Comparison of ENCODE assay signal across 26 cellular contexts in genomic region chr7:1099637-1100036, GRCh38. TPM values are rescaled to one million over a fixed set of nuclear protein-coding genes. Genes with fewer than 3 reads are reported as not detected.
DNase-seq lines count a peak whose midpoint lies in the region; ATAC-seq and TF ChIP-seq lines count a peak whose summit lies in the region.
"Had no signal": no experiment of that assay in that cellular context is flagged by ENCODE, and none has a peak within 500 bp of the region (broad histone marks: within the 10 kb centered on the region; RNA-seq: fewer than 3 reads in every experiment).

No MANE protein-coding gene starts in this region.

- H3K27ac Mint-ChIP-seq in WTC11 = peak overlapping the region; percentile 68; the same call in 1 of the 2 replicates
- no peak overlapping the region for H3K27ac Mint-ChIP-seq in stimulated activated naive CD8-positive, alpha-beta T cell treated with anti-CD3 and anti-CD28 coated beads, Interleukin-15, amount 100 ng/mL, for 72 hours
- H3K27ac Mint-ChIP-seq: CD8-positive, alpha-beta T cell; GM23338; HFFc6 had no signal

- no peaks in the 10 kb centered on the region for H3K9me3 ChIP-seq in mucosa of descending colon
- H3K9me3 ChIP-seq in stomach = no peaks in the 10 kb centered on the region
- H3K9me3 ChIP-seq: A549, HAP-1, Peyer's patch, SK-N-SH had no signal

- intact Hi-C loops in mucosa of descending colon (cut with DNase I, micrococcal nuclease) = no loop called here
- intact Hi-C loops in stomach (cut with DNase I; ENCODE audit: low total_unique reads) = no loop called here

- no peak for TF ChIP-seq EP300 in stomach (IDR thresholded peaks at IDR 0.05)

- no peaks in the 10 kb centered on the region for H3K27me3 Mint-ChIP-seq in WTC11 (ENCODE audit: low read depth)
- H3K27me3 Mint-ChIP-seq in stimulated activated naive CD8-positive, alpha-beta T cell treated with anti-CD3 and anti-CD28 coated beads, Interleukin-15, amount 100 ng/mL, for 72 hours = no peaks in the 10 kb centered on the region

- peak overlapping the region in 3 of 5 donors; percentile 7 to 79 (median 29) for H3K27ac ChIP-seq in stomach
- H3K27ac ChIP-seq: A549, C4-2B, Peyer's patch had no signal

- CTCF ChIA-PET in WTC11 (lab: Charles Lee) = interaction anchor here (1.0 to 1.5 kb wide), 3 partner anchors 23 to 106 kb away, joined by 3 to 7 read pairs (median 4); no protein-coding TSS in a partner anchor

- no peaks in the 10 kb centered on the region for H3K4me1 ChIP-seq in mucosa of descending colon (ENCODE audit: low read depth)
- peaks cover 58 to 76% (median 67%) of the 10 kb centered on the region in 4 donors for H3K4me1 ChIP-seq in stomach
- H3K4me1 ChIP-seq: A549, HAP-1, Peyer's patch had no signal

- TF ChIP-seq CTCF in GM06990 (IDR thresholded peaks at IDR 0.05; ENCODE audit: insufficient read depth, low read length, poor library complexity, severe bottlenecking) (no peak), WTC11 (IDR thresholded peaks at IDR 0.05) (no peak), mucosa of descending colon (IDR thresholded peaks at IDR 0.05) (no peak), stomach (IDR thresholded peaks at IDR 0.05) (no peak)

- no peak overlapping the region for H3K4me3 Mint-ChIP-seq in WTC11
- H3K4me3 Mint-ChIP-seq in stimulated activated naive CD8-positive, alpha-beta T cell treated with anti-CD3 and anti-CD28 coated beads, Interleukin-15, amount 100 ng/mL, for 72 hours = no peak overlapping the region
- H3K4me3 Mint-ChIP-seq: CD8-positive, alpha-beta T cell; GM23338; HFFc6 had no signal

- H3K36me3 Mint-ChIP-seq in WTC11 = peaks cover 16% of the 10 kb centered on the region

- ATAC-seq in WTC11 (no peak), mucosa of descending colon (peak; percentile 21)
- ATAC-seq in stimulated activated naive CD8-positive, alpha-beta T cell treated with anti-CD3 and anti-CD28 coated beads, Interleukin-15, amount 100 ng/mL, for 72 hours = no peak
- ATAC-seq: CD8-positive, alpha-beta T cell; GM23338 had no signal

- H3K27me3 ChIP-seq in GM06990 (replicated peaks; ENCODE audit: control insufficient read depth, insufficient read depth, low read length) (no peaks in the 10 kb centered on the region), stomach (no peaks in the 10 kb centered on the region)
- H3K27me3 ChIP-seq: Peyer's patch had no signal

- no peak for TF ChIP-seq POLR2A in stomach (IDR thresholded peaks at IDR 0.05)

- no peaks in the 10 kb centered on the region for H3K4me1 Mint-ChIP-seq in WTC11
- H3K4me1 Mint-ChIP-seq in stimulated activated naive CD8-positive, alpha-beta T cell treated with anti-CD3 and anti-CD28 coated beads, Interleukin-15, amount 100 ng/mL, for 72 hours = peaks cover 24% of the 10 kb centered on the region
- H3K4me1 Mint-ChIP-seq: GM23338 had no signal

- peaks cover 8% of the 10 kb centered on the region for H3K9me3 Mint-ChIP-seq in WTC11
- H3K9me3 Mint-ChIP-seq in stimulated activated naive CD8-positive, alpha-beta T cell treated with anti-CD3 and anti-CD28 coated beads, Interleukin-15, amount 100 ng/mL, for 72 hours = peaks cover 0 to 7% of the 10 kb centered on the region in 2 donors
- H3K9me3 Mint-ChIP-seq: CD8-positive, alpha-beta T cell; HFFc6 had no signal

- POLR2A ChIA-PET in WTC11 (lab: Charles Lee) = no interaction called here

- H3K4me3 ChIP-seq in GM06990 (replicated peaks; ENCODE audit: low read depth, low read length) = peak overlapping the region; percentile 67
- H3K4me3 ChIP-seq in mucosa of descending colon = no peak overlapping the region
- no peak overlapping the region for H3K4me3 ChIP-seq in stomach
- H3K4me3 ChIP-seq: A549, GM23338, HAP-1, Peyer's patch had no signal

- DNase-seq in GM06990 (ENCODE audit: extremely low read depth, insufficient read length) (no peak), WTC11 (ENCODE audit: low spot score) (no peak), mucosa of descending colon (peak in 1 of 3 donors; percentile 39), stomach (no peak), COR-L47 (lab: John Stamatoyannopoulos, UW) (no peak), hypothalamus (lab: John Stamatoyannopoulos, UW) (no peak), NCI-H82 treated with DMSO at 0.1 percent for 48 hours (lab: John Stamatoyannopoulos, UW; ENCODE audit: unreplicated experiment) (no peak)
- DNase-seq in stimulated activated naive CD8-positive, alpha-beta T cell treated with anti-CD3 and anti-CD28 coated beads, Interleukin-15, amount 100 ng/mL, for 72 hours = no peak
- DNase-seq: AML-193; CD8-positive, alpha-beta T cell; HFFc6; KG1; MM.1S; NCI-H1417; NCI-H1694; NCI-H2029 treated with DMSO at 0.1 percent for 48 hours; NCI-H446 treated with DMSO at 0.1 percent for 48 hours; NCI-H526; OCI-M1; Peyer's patch; SK-N-SH; SW 1271 had no signal

- H3K36me3 ChIP-seq in GM06990 (ENCODE audit: control insufficient read depth, insufficient read depth, low read length) (peaks cover 11% of the 10 kb centered on the region), mucosa of descending colon (ENCODE audit: low read depth) (no peaks in the 10 kb centered on the region), stomach (peaks cover 0 to 8% (median 0%) of the 10 kb centered on the region in 4 donors)
- H3K36me3 ChIP-seq: HAP-1, Peyer's patch had no signal

- WGBS in stomach, 5 donors = 71 to 87% (median 78%) methylated on average over 16 of the region's 16 CpGs

TF ChIP-seq in WTC11, 78 proteins besides CTCF, POLR2A, EP300 and RAD21 (continues in another document):
- TF ChIP-seq ATF1 (CRISPR knock-in tag; IDR thresholded peaks at IDR 0.05) (no peak), ATF2 (CRISPR knock-in tag; IDR thresholded peaks at IDR 0.05; ENCODE audit: borderline replicate concordance, low read depth) (no peak), FOXP1 (CRISPR knock-in tag; IDR thresholded peaks at IDR 0.05; ENCODE audit: borderline replicate concordance) (no peak), ATF6 (CRISPR knock-in tag; IDR thresholded peaks at IDR 0.05) (no peak), PREB (CRISPR knock-in tag; IDR thresholded peaks at IDR 0.05; ENCODE audit: borderline replicate concordance) (no peak), ERG (CRISPR knock-in tag; IDR thresholded peaks at IDR 0.05) (no peak)

RNA-seq across cellular contexts. Expression of gene GPER1, which starts 11.7 kb away (rescaled TPM):
- 0.28 to 0.87 TPM (median 0.41 TPM) in 3 replicates for total RNA-seq in WTC11 (2021)
- total RNA-seq in mucosa of descending colon = 10 to 100 TPM in 1 of 3 donors, 1 to 10 TPM in 2; 7.9 to 14.7 (median 9.8) TPM
- total RNA-seq in stomach = 10 to 100 TPM in 2 of 5 donors, 1 to 10 TPM in 1, under 1 TPM in 1, not detected in 1; 0.58 to 18.3 (median 9.7) TPM
- polyA plus RNA-seq in stomach = 10 to 100 TPM; 21.9 to 31.2 (median 26.0) TPM
- total RNA-seq: GM23338 had no signal

RNA-seq across cellular contexts. Expression of gene GPR146, which starts 55.3 kb away (rescaled TPM):
- total RNA-seq in WTC11 (2021) (0.87 to 1.1 TPM (median 0.92 TPM) in 3 replicates), mucosa of descending colon (10 to 100 TPM in 1 of 3 donors, 1 to 10 TPM in 2; 3.5 to 13.0 (median 5.7) TPM), stomach (10 to 100 TPM in 1 of 5 donors, 1 to 10 TPM in 4; 2.0 to 13.6 (median 4.4) TPM)
- 10 to 100 TPM in 2 of 3 donors, 1 to 10 TPM in 1; 6.4 to 14.6 (median 10.8) TPM for polyA plus RNA-seq in stomach
